ENCODE assay signal across 18 cellular contexts in the genomic region with DNA sequence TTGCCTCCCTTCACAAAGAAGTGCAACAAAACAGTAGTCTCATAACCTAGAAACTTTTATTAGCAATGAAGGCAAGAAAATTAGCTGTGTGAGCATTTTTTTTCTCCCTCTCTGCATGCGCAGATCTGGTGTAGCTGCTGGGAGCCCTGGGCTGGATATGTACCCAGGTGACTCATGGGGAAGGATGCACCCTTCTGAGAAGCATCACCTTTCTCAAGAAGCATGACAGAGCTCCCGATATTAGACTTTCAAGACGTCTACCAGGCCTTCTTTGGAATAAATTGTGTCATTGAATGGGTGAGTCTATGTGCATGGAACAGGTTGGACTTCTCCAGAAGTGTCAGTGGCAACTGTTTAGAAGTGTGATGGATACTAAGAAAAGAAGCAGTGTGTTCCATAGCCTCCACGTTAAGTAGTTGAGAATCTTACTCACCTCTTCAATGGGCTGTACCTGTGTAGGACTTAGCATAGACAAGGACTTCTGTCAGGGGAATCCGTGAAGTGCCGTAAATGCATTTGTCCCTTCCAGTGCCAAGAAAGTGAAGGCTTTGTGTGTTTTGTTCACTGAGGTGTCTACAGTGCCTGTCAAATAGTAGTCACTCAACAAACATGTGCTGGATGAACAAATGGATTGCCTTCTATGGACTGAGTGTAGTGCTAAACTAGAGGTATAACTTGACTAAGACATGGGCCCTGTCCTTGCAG. TPM values are rescaled to one million over a fixed set of nuclear protein-coding genes. Genes with fewer than 3 reads are reported as not detected.
DNase-seq lines count a peak whose midpoint lies in the region; ATAC-seq and TF ChIP-seq lines count a peak whose summit lies in the region.
"Had no signal": no experiment of that assay in that cellular context is flagged by ENCODE, and none has a peak within 500 bp of the region (broad histone marks: within the 10 kb centered on the region; RNA-seq: fewer than 3 reads in every experiment).

No MANE protein-coding gene starts in this region.

- intact Hi-C loops in activated naive CD4-positive, alpha-beta T cell treated with anti-CD3 and anti-CD28 coated beads for 36 hours (cut with micrococcal nuclease): no loop called here
- intact Hi-C loops in OCI-LY7 (cut with micrococcal nuclease; ENCODE audit: unreplicated experiment): no loop called here

- H3K27ac Mint-ChIP-seq in activated naive CD4-positive, alpha-beta T cell treated with anti-CD3 and anti-CD28 coated beads for 36 hours: peak overlapping the region; percentile 4

- no peaks in the 10 kb centered on the region for H3K36me3 ChIP-seq in OCI-LY7 (ENCODE audit: insufficient read depth, low read length)
- H3K36me3 ChIP-seq: brain microvascular endothelial cell, spleen, upper lobe of right lung had no signal

- H3K4me3 Mint-ChIP-seq in activated naive CD4-positive, alpha-beta T cell treated with anti-CD3 and anti-CD28 coated beads for 36 hours: no peak overlapping the region

- H3K79me2 ChIP-seq in OCI-LY7 (ENCODE audit: insufficient read depth, low read depth, low read length): no peaks in the 10 kb centered on the region

- POLR2A ChIA-PET in OCI-LY7 (lab: Charles Lee): interaction anchor here (0.5 to 1.4 kb wide), 3 partner anchors 9 to 48 kb away, joined by 3 to 4 read pairs (median 3); a partner anchor contains a TSS

- no peaks in the 10 kb centered on the region for H3K9me3 ChIP-seq in OCI-LY7 (ENCODE audit: low read length)
- H3K9me3 ChIP-seq: spleen, upper lobe of right lung had no signal

- CTCF ChIA-PET in activated naive CD4-positive, alpha-beta T cell treated with anti-CD3 and anti-CD28 coated beads for 36 hours (lab: Charles Lee): interaction anchor here (0.9 to 4.1 kb wide), 7 partner anchors 14 to 87 kb away, joined by 3 to 21 read pairs (median 4); a partner anchor contains a TSS
- CTCF ChIA-PET in OCI-LY7 (lab: Charles Lee; ENCODE audit: unreplicated experiment): no interaction called here

- DNase-seq in stimulated activated naive CD4-positive, alpha-beta T cell treated with Interleukin-2 at 50 U/mL for 16 hours (lab: John Stamatoyannopoulos, UW): peak; percentile 50
- no peak for DNase-seq in stimulated activated naive CD4-positive, alpha-beta T cell (lab: John Stamatoyannopoulos, UW)
- DNase-seq in activated naive CD4-positive, alpha-beta T cell treated with anti-CD3 and anti-CD28 coated beads for 36 hours: peak; percentile 54
- peak; percentile 79 for DNase-seq in stimulated activated CD4-positive, alpha-beta T cell treated with anti-CD3 and anti-CD28 coated beads, Interleukin-15, amount 100 ng/mL, for 24 hours
- no peak for DNase-seq in D341Med (ENCODE audit: low spot score)
- DNase-seq in SW 1271 (lab: John Stamatoyannopoulos, UW): no peak
- no peak for DNase-seq in OCI-LY7 (ENCODE audit: low spot score)
- DNase-seq: brain microvascular endothelial cell, DMS79 treated with DMSO at 0.1 percent for 48 hours, GM23248, NCI-H1105, NCI-H526, SIG-M5, spleen, upper lobe of right lung had no signal

- no peaks in the 10 kb centered on the region for H3K36me3 Mint-ChIP-seq in activated naive CD4-positive, alpha-beta T cell treated with anti-CD3 and anti-CD28 coated beads for 36 hours (ENCODE audit: low read depth)

- H3K27ac ChIP-seq in OCI-LY7 (ENCODE audit: low read depth, low read length, poor library complexity, severe bottlenecking): no peak overlapping the region
- H3K27ac ChIP-seq: brain microvascular endothelial cell, GM23248, upper lobe of right lung had no signal

- no peaks in the 10 kb centered on the region for H4K20me1 ChIP-seq in OCI-LY7 (ENCODE audit: insufficient read depth, low read length)

- no peak overlapping the region for H2AFZ ChIP-seq in OCI-LY7 (ENCODE audit: low read length)
- H2AFZ ChIP-seq: GM23248 had no signal

- no peaks in the 10 kb centered on the region for H3K9me2 ChIP-seq in OCI-LY7 (ENCODE audit: insufficient read depth, low read length)

- no peak for TF ChIP-seq CTCF in OCI-LY7 (conservative IDR thresholded peaks at IDR 0.05; ENCODE audit: low read length)

- H3K4me2 ChIP-seq in OCI-LY7 (ENCODE audit: low read length): no peak overlapping the region

- no TSS peak for BruUV-seq in OCI-LY7 (replicated peaks; lab: Mats Ljungman, UMichigan)

- no peak overlapping the region for H3K4me3 ChIP-seq in OCI-LY7 (ENCODE audit: low read depth, low read length, poor library complexity, severe bottlenecking)
- H3K4me3 ChIP-seq: GM12878, GM23248, lung, spleen, upper lobe of right lung had no signal

- H3K4me1 ChIP-seq in OCI-LY7 (ENCODE audit: insufficient read depth, low read length, poor library complexity, severe bottlenecking): peaks cover 8% of the 10 kb centered on the region
- H3K4me1 ChIP-seq: upper lobe of right lung had no signal

- peaks cover 40% of the 10 kb centered on the region for H3K4me1 Mint-ChIP-seq in activated naive CD4-positive, alpha-beta T cell treated with anti-CD3 and anti-CD28 coated beads for 36 hours (ENCODE audit: low read depth)

- H3K9me3 Mint-ChIP-seq in activated naive CD4-positive, alpha-beta T cell treated with anti-CD3 and anti-CD28 coated beads for 36 hours: no peaks in the 10 kb centered on the region

- ATAC-seq in GM21367 (IDR thresholded peaks at IDR 0.05; ENCODE audit: unreplicated experiment): no peak
- ATAC-seq: GM12878, upper lobe of right lung had no signal

- H3K27me3 Mint-ChIP-seq in activated naive CD4-positive, alpha-beta T cell treated with anti-CD3 and anti-CD28 coated beads for 36 hours (ENCODE audit: low read depth): no peaks in the 10 kb centered on the region

RNA-seq across cellular contexts. Expression of a gene that starts 47.7 kb away (rescaled TPM):
- total RNA-seq in activated naive CD4-positive, alpha-beta T cell treated with anti-CD3 and anti-CD28 coated beads for 36 hours: 10 to 100 TPM; 44.2 to 44.9 TPM
- total RNA-seq in OCI-LY7 (2014; rRNA removed; shearing (Covaris generic)): 17.0 and 17.2 TPM in 2 replicates
- 6.1 and 12.9 TPM in 2 replicates for total RNA-seq in OCI-LY7 (2022)

Comparison
In these comparisons a context has a peak if more than half of its experiments do, and no peak if none do; other contexts are left out.
1. DNase-seq: peak in stimulated activated naive CD4-positive, alpha-beta T cell treated with Interleukin-2 at 50 U/mL for 16 hours (single experiment), activated naive CD4-positive, alpha-beta T cell treated with anti-CD3 and anti-CD28 coated beads for 36 hours (single experiment) and stimulated activated CD4-positive, alpha-beta T cell treated with anti-CD3 and anti-CD28 coated beads, Interleukin-15, amount 100 ng/mL, for 24 hours (single experiment); none in stimulated activated naive CD4-positive, alpha-beta T cell (0 of 6), D341Med (single experiment), SW 1271 (0 of 2) and OCI-LY7 (single experiment).